In genomic region chr3:132509506-132509905, GRCh38 we compare ENCODE assay signal across 29 cellular contexts.
"Had no signal": no experiment of that assay in that cellular context is flagged by ENCODE, and none has a peak within 500 bp of the region (broad histone marks: within the 10 kb centered on the region; RNA-seq: fewer than 3 reads in every experiment).

No MANE protein-coding gene starts in this region.

- ATAC-seq: left colon; left lung; lower lobe of right lung; natural killer cell; right cardiac atrium; sciatic nerve; stimulated activated naive B cell treated with anti-CD40 and anti-IgM and Interleukin-4, amounts not matched to agents 10 μg/mL and 1 μg/mL and 100 μg/mL, for 72 hours; stimulated activated naive CD8-positive, alpha-beta T cell treated with anti-CD3 and anti-CD28 coated beads, Interleukin-15, Interleukin-2, amounts not matched to agents 100 U/mL and 50 U/mL, for 24 hours had no signal

- H3K4me3 ChIP-seq: left lung, lower lobe of right lung, ovary, skin epidermis, stomach, testis, thyroid gland, transverse colon, vagina had no signal

- H3K36me3 ChIP-seq: ovary had no signal

- H3K4me3 Mint-ChIP-seq: immature natural killer cell; mesothelial cell of epicardium; naive B cell; natural killer cell; nephron progenitor cell; stimulated activated naive B cell treated with anti-CD40 and anti-IgM and Interleukin-4, amounts not matched to agents 10 μg/mL and 1 μg/mL and 100 μg/mL, for 72 hours had no signal

- H3K9me3 Mint-ChIP-seq: immature natural killer cell; mesothelial cell of epicardium; naive B cell; natural killer cell; nephron progenitor cell; stimulated activated naive B cell treated with anti-CD40 and anti-IgM and Interleukin-4, amounts not matched to agents 10 μg/mL and 1 μg/mL and 100 μg/mL, for 72 hours had no signal

- H3K27me3 ChIP-seq: left lung, ovary, stomach, testis, thyroid gland, transverse colon, vagina had no signal

- H3K27me3 Mint-ChIP-seq: naive B cell; progenitor cell of endocrine pancreas; stimulated activated naive B cell treated with anti-CD40 and anti-IgM and Interleukin-4, amounts not matched to agents 10 μg/mL and 1 μg/mL and 100 μg/mL, for 72 hours had no signal

- H3K27ac ChIP-seq: left lung, lower lobe of right lung, ovary, skin epidermis, stomach, testis, thyroid gland, transverse colon, vagina had no signal

- H3K27ac Mint-ChIP-seq: immature natural killer cell; mesothelial cell of epicardium; naive B cell; natural killer cell; nephron progenitor cell; progenitor cell of endocrine pancreas; stimulated activated naive B cell treated with anti-CD40 and anti-IgM and Interleukin-4, amounts not matched to agents 10 μg/mL and 1 μg/mL and 100 μg/mL, for 72 hours had no signal

- H3K4me1 Mint-ChIP-seq: immature natural killer cell; mesothelial cell of epicardium; natural killer cell; nephron progenitor cell; stimulated activated naive B cell treated with anti-CD40 and anti-IgM and Interleukin-4, amounts not matched to agents 10 μg/mL and 1 μg/mL and 100 μg/mL, for 72 hours had no signal

- DNase-seq: hypothalamus; immature natural killer cell; kidney; left colon; left lung; lower lobe of right lung; mammary epithelial cell; mesendoderm; naive B cell; natural killer cell; nephron progenitor cell; ovary; retina; right cardiac atrium; stimulated activated CD4-positive, alpha-beta T cell treated with anti-CD3 and anti-CD28 coated beads, Interleukin-12 subunit alpha, Interleukin-12 subunit beta, amount 100 ng/mL, for 4 hours; stimulated activated CD4-positive, alpha-beta T cell treated with anti-CD3 and anti-CD28 coated beads, Interleukin-15, amount 100 ng/mL, for 24 hours; stimulated activated CD4-positive, alpha-beta T cell treated with anti-CD3 and anti-CD28 coated beads, Interleukin-2, amount 100 ng/mL, for 24 hours; stimulated activated CD4-positive, alpha-beta T cell treated with anti-CD3 and anti-CD28 coated beads, Interleukin-4, amount 100 ng/mL, for 1 hour; stimulated activated naive B cell treated with anti-CD40 and anti-IgM and Interleukin-4, amounts not matched to agents 10 μg/mL and 1 μg/mL and 100 μg/mL, for 72 hours; stimulated activated naive CD8-positive, alpha-beta T cell treated with anti-CD3 and anti-CD28 coated beads, Interleukin-15, Interleukin-2, amounts not matched to agents 100 U/mL and 50 U/mL, for 24 hours; stomach; testis; thyroid gland; transverse colon had no signal

- H3K4me1 ChIP-seq: left lung, lower lobe of right lung, stomach, testis, thyroid gland, vagina had no signal

- H3K9me3 ChIP-seq: left lung, lower lobe of right lung, ovary, stomach, testis, thyroid gland, transverse colon, vagina had no signal
